1 cellular context compared by ENCODE assay signal in the genomic region with DNA sequence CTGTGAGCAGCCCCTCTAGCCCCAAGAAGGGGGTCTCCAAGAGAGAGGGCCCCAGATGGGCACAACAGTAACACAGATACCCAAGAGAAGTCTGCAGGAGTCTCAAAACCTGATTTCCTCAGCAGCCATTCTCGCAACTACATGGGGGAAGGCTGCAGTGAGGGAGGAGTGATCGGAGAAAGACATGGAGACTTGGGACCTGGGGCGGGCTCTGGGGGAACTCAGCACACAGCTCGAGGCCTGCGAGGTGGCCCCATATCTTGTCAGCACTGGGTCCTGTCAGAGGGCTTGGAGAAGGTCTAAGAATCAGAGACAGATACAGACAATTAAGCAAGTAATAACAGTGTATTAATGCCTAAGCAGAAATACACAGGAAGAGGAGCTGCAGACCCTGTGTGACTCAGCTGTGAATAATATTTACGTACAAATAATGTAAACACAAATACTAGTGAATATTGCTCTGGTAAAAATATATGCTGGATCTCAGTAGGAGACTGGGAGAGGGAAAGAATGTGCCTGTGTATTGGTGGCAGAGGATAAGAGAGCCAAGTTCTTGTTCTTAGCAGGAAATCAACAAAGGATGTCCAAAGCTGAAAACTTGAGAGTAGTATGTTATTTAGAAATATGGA.
TF ChIP-seq lines count a peak whose summit lies in the region.

No MANE protein-coding gene starts in this region.

TF ChIP-seq in GM23338, 12 proteins besides CTCF, POLR2A, EP300 and RAD21:
- TF ChIP-seq, protein P1, sequence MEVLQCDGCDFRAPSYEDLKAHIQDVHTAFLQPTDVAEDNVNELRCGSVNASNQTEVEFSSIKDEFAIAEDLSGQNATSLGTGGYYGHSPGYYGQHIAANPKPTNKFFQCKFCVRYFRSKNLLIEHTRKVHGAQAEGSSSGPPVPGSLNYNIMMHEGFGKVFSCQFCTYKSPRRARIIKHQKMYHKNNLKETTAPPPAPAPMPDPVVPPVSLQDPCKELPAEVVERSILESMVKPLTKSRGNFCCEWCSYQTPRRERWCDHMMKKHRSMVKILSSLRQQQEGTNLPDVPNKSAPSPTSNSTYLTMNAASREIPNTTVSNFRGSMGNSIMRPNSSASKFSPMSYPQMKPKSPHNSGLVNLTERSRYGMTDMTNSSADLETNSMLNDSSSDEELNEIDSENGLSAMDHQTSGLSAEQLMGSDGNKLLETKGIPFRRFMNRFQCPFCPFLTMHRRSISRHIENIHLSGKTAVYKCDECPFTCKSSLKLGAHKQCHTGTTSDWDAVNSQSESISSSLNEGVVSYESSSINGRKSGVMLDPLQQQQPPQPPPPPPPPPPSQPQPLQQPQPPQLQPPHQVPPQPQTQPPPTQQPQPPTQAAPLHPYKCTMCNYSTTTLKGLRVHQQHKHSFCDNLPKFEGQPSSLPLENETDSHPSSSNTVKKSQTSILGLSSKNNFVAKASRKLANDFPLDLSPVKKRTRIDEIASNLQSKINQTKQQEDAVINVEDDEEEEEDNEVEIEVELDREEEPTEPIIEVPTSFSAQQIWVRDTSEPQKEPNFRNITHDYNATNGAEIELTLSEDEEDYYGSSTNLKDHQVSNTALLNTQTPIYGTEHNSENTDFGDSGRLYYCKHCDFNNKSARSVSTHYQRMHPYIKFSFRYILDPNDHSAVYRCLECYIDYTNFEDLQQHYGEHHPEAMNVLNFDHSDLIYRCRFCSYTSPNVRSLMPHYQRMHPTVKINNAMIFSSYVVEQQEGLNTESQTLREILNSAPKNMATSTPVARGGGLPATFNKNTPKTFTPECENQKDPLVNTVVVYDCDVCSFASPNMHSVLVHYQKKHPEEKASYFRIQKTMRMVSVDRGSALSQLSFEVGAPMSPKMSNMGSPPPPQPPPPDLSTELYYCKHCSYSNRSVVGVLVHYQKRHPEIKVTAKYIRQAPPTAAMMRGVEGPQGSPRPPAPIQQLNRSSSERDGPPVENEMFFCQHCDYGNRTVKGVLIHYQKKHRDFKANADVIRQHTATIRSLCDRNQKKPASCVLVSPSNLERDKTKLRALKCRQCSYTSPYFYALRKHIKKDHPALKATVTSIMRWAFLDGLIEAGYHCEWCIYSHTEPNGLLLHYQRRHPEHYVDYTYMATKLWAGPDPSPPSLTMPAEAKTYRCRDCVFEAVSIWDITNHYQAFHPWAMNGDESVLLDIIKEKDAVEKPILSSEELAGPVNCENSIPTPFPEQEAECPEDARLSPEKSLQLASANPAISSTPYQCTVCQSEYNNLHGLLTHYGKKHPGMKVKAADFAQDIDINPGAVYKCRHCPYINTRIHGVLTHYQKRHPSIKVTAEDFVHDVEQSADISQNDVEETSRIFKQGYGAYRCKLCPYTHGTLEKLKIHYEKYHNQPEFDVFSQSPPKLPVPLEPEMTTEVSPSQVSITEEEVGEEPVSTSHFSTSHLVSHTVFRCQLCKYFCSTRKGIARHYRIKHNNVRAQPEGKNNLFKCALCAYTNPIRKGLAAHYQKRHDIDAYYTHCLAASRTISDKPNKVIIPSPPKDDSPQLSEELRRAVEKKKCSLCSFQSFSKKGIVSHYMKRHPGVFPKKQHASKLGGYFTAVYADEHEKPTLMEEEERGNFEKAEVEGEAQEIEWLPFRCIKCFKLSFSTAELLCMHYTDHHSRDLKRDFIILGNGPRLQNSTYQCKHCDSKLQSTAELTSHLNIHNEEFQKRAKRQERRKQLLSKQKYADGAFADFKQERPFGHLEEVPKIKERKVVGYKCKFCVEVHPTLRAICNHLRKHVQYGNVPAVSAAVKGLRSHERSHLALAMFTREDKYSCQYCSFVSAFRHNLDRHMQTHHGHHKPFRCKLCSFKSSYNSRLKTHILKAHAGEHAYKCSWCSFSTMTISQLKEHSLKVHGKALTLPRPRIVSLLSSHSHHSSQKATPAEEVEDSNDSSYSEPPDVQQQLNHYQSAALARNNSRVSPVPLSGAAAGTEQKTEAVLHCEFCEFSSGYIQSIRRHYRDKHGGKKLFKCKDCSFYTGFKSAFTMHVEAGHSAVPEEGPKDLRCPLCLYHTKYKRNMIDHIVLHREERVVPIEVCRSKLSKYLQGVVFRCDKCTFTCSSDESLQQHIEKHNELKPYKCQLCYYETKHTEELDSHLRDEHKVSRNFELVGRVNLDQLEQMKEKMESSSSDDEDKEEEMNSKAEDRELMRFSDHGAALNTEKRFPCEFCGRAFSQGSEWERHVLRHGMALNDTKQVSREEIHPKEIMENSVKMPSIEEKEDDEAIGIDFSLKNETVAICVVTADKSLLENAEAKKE (CRISPR knock-in tag; IDR thresholded peaks at IDR 0.05) = no peak
- TF ChIP-seq ZNF114 (CRISPR knock-in tag; IDR thresholded peaks at IDR 0.05) (no peak), EZH2 (IDR thresholded peaks at IDR 0.05; ENCODE audit: low read depth, unreplicated experiment) (no peak), EZH2phosphoT487 (IDR thresholded peaks at IDR 0.05; ENCODE audit: unreplicated experiment) (no peak), CREB1 (CRISPR knock-in tag; IDR thresholded peaks at IDR 0.05; ENCODE audit: low read depth) (no peak), ZNF331 (CRISPR knock-in tag; IDR thresholded peaks at IDR 0.05; ENCODE audit: low read depth) (no peak), NANOG (IDR thresholded peaks at IDR 0.05; ENCODE audit: borderline replicate concordance) (no peak)
- TF ChIP-seq, protein P2, sequence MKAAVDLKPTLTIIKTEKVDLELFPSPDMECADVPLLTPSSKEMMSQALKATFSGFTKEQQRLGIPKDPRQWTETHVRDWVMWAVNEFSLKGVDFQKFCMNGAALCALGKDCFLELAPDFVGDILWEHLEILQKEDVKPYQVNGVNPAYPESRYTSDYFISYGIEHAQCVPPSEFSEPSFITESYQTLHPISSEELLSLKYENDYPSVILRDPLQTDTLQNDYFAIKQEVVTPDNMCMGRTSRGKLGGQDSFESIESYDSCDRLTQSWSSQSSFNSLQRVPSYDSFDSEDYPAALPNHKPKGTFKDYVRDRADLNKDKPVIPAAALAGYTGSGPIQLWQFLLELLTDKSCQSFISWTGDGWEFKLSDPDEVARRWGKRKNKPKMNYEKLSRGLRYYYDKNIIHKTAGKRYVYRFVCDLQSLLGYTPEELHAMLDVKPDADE (IDR thresholded peaks at IDR 0.05) = no peak
- TF ChIP-seq, protein P3, sequence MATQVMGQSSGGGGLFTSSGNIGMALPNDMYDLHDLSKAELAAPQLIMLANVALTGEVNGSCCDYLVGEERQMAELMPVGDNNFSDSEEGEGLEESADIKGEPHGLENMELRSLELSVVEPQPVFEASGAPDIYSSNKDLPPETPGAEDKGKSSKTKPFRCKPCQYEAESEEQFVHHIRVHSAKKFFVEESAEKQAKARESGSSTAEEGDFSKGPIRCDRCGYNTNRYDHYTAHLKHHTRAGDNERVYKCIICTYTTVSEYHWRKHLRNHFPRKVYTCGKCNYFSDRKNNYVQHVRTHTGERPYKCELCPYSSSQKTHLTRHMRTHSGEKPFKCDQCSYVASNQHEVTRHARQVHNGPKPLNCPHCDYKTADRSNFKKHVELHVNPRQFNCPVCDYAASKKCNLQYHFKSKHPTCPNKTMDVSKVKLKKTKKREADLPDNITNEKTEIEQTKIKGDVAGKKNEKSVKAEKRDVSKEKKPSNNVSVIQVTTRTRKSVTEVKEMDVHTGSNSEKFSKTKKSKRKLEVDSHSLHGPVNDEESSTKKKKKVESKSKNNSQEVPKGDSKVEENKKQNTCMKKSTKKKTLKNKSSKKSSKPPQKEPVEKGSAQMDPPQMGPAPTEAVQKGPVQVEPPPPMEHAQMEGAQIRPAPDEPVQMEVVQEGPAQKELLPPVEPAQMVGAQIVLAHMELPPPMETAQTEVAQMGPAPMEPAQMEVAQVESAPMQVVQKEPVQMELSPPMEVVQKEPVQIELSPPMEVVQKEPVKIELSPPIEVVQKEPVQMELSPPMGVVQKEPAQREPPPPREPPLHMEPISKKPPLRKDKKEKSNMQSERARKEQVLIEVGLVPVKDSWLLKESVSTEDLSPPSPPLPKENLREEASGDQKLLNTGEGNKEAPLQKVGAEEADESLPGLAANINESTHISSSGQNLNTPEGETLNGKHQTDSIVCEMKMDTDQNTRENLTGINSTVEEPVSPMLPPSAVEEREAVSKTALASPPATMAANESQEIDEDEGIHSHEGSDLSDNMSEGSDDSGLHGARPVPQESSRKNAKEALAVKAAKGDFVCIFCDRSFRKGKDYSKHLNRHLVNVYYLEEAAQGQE (IDR thresholded peaks at IDR 0.05; ENCODE audit: unreplicated experiment) = no peak
